26 cellular contexts compared by ENCODE assay signal in the genomic region with DNA sequence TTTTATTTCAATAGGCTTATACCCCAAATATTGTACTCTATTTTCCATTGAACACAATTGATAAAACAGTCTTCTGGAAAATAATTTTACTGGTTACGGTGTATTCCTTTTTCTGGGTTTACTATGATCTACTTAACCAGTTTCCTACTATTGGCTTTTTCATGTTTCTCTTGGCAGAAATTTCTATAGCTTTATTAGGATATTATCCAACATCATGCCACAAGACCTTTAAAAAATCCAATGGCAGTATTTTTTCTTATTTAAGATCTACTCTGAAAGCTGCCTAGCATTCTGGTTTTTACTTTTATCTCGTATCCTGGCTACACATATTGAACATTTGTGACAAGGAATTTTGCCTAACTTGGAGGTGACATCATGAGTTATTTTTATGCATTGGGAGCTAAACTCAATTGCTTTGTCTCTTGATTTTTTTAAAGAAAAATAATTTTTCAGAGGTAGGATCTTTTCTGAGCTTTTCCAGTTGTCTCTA. TPM values are rescaled to one million over a fixed set of nuclear protein-coding genes. Genes with fewer than 3 reads are reported as not detected.
DNase-seq lines count a peak whose midpoint lies in the region; ATAC-seq, FAIRE-seq and TF ChIP-seq lines count a peak whose summit lies in the region.
"Had no signal": no experiment of that assay in that cellular context is flagged by ENCODE, and none has a peak within 500 bp of the region (broad histone marks: within the 10 kb centered on the region; RNA-seq: fewer than 3 reads in every experiment).

No MANE protein-coding gene starts in this region.

- H3K9me3 Mint-ChIP-seq in stimulated activated effector memory CD8-positive, alpha-beta T cell treated with anti-CD3 and anti-CD28 coated beads, Interleukin-12 subunit alpha, Interleukin-12 subunit beta, amount 100 ng/mL, for 72 hours = no peaks in the 10 kb centered on the region
- H3K9me3 Mint-ChIP-seq: CD4-positive, alpha-beta memory T cell had no signal

- no peak overlapping the region for H3K4me3 Mint-ChIP-seq in stimulated activated effector memory CD8-positive, alpha-beta T cell treated with anti-CD3 and anti-CD28 coated beads, Interleukin-12 subunit alpha, Interleukin-12 subunit beta, amount 100 ng/mL, for 72 hours
- H3K4me3 Mint-ChIP-seq: CD4-positive, alpha-beta memory T cell had no signal

- DNase-seq in EH (ENCODE audit: low read depth) (peak; percentile 45), cerebellar cortex (ENCODE audit: low spot score) (peak; percentile 29), fibroblast of the aortic adventitia (ENCODE audit: low read depth) (peak; percentile 40), cortex of kidney (lab: John Stamatoyannopoulos, UW) (no peak), transverse colon (no peak), GM19239 (ENCODE audit: insufficient read length, low spot score) (no peak)
- DNase-seq in stimulated activated effector memory CD8-positive, alpha-beta T cell treated with anti-CD3 and anti-CD28 coated beads, Interleukin-12 subunit alpha, Interleukin-12 subunit beta, amount 100 ng/mL, for 72 hours (ENCODE audit: low spot score in 2 of 2) = no peak
- DNase-seq: 8988T; ACHN; CD4-positive, alpha-beta memory T cell; COR-L47; DMS53; NCI-H1092; NCI-H1417 treated with DMSO at 0.1 percent for 48 hours; NCI-H1694 treated with DMSO at 0.1 percent for 48 hours; NCI-H2081; NCI-H2227 treated with DMSO at 0.1 percent for 48 hours; NCI-H526 treated with DMSO at 0.1 percent for 48 hours; SHP77 had no signal

- H3K36me3 ChIP-seq in transverse colon = peaks cover 0 to 24% (median 7%) of the 10 kb centered on the region in 4 donors

- ATAC-seq in stimulated activated effector memory CD8-positive, alpha-beta T cell treated with anti-CD3 and anti-CD28 coated beads, Interleukin-12 subunit alpha, Interleukin-12 subunit beta, amount 100 ng/mL, for 72 hours = no peak
- ATAC-seq in HG02885 (IDR thresholded peaks at IDR 0.05; ENCODE audit: poor library complexity, unreplicated experiment) = no peak
- ATAC-seq: HCT116, Panc1 had no signal

- no peak for TF ChIP-seq POLR2A in transverse colon (IDR thresholded peaks at IDR 0.05)

- H3K27me3 ChIP-seq in transverse colon = no peaks in the 10 kb centered on the region
- H3K27me3 ChIP-seq: BLaER1 treated with 17β-estradiol and CSF1 and Interleukin-3, amounts not matched to agents 10 nM and 100 nM had no signal

- intact Hi-C loops in transverse colon (cut with DNase I; ENCODE audit: low total_unique reads) = no loop called here

- H3K4me3 ChIP-seq in fibroblast of the aortic adventitia (ENCODE audit: low read depth, low read length) = no peak overlapping the region
- no peak overlapping the region for H3K4me3 ChIP-seq in transverse colon
- H3K4me3 ChIP-seq: BLaER1 treated with 17β-estradiol and CSF1 and Interleukin-3, amounts not matched to agents 10 nM and 100 nM had no signal

- WGBS in transverse colon (ENCODE audit: low coverage in 1 of 2), 2 donors = 89 to 91% methylated on average over 2 of the region's 2 CpGs

- TF ChIP-seq EP300 in transverse colon (IDR thresholded peaks at IDR 0.05; ENCODE audit: low read depth) = no peak

- H3K9me3 ChIP-seq in transverse colon = no peaks in the 10 kb centered on the region
- H3K9me3 ChIP-seq: BLaER1 treated with 17β-estradiol and CSF1 and Interleukin-3, amounts not matched to agents 10 nM and 100 nM had no signal

- H3K27ac ChIP-seq in transverse colon = no peak overlapping the region
- H3K27ac ChIP-seq: BLaER1 treated with 17β-estradiol and CSF1 and Interleukin-3, amounts not matched to agents 10 nM and 100 nM; HL-60; RWPE1 had no signal

- no peaks in the 10 kb centered on the region for H3K4me1 ChIP-seq in transverse colon

- peaks cover 7% of the 10 kb centered on the region for H3K4me1 Mint-ChIP-seq in stimulated activated effector memory CD8-positive, alpha-beta T cell treated with anti-CD3 and anti-CD28 coated beads, Interleukin-12 subunit alpha, Interleukin-12 subunit beta, amount 100 ng/mL, for 72 hours

- in situ Hi-C loops in transverse colon (cut with MboI; ENCODE audit: low pct_ligation_motif_present in 1 of 4, low pct_unique_long_range_greater_than_20kb in 1 of 4, low sequenced_read_pairs in 3 of 4) = loop anchor here in 2 of 4 donors (10.0 to 25.0 kb wide), 2 partner anchors 313 to 521 kb away; no protein-coding TSS in a partner anchor

- peak overlapping the region; percentile 32 for H3K27ac Mint-ChIP-seq in stimulated activated effector memory CD8-positive, alpha-beta T cell treated with anti-CD3 and anti-CD28 coated beads, Interleukin-12 subunit alpha, Interleukin-12 subunit beta, amount 100 ng/mL, for 72 hours

- no peak for FAIRE-seq in GM19239 (lab: Jason Lieb, UNC)
- FAIRE-seq: G401.6 had no signal

- peaks cover 80% of the 10 kb centered on the region for H3K36me3 Mint-ChIP-seq in stimulated activated effector memory CD8-positive, alpha-beta T cell treated with anti-CD3 and anti-CD28 coated beads, Interleukin-12 subunit alpha, Interleukin-12 subunit beta, amount 100 ng/mL, for 72 hours

- TF ChIP-seq CTCF in fibroblast of the aortic adventitia (IDR thresholded peaks at IDR 0.05; ENCODE audit: insufficient read depth, low read length) (no peak), transverse colon (IDR thresholded peaks at IDR 0.05) (no peak)

RNA-seq across cellular contexts. Expression of gene SLC9A8, which starts 45.5 kb away (rescaled TPM):
- total RNA-seq in fibroblast of the aortic adventitia (ENCODE audit: low replicate concordance) (2.9 and 10.5 TPM in 2 replicates), transverse colon (10 to 100 TPM in 3 of 4 donors, 1 to 10 TPM in 1; 9.0 to 31.0 (median 16.6) TPM)

RNA-seq across cellular contexts. Expression of gene SPATA2, which starts 57.2 kb away (rescaled TPM):
- 1.5 and 3.4 TPM in 2 replicates for total RNA-seq in fibroblast of the aortic adventitia (ENCODE audit: low replicate concordance)
- total RNA-seq in transverse colon = 10 to 100 TPM in 3 of 4 donors, 1 to 10 TPM in 1; 4.0 to 40.0 (median 17.2) TPM

Comparison
In these comparisons a context has a peak if more than half of its experiments do, and no peak if none do; other contexts are left out.
1. DNase-seq: peak in EH (single experiment), cerebellar cortex (single experiment) and fibroblast of the aortic adventitia (single experiment); none in stimulated activated effector memory CD8-positive, alpha-beta T cell treated with anti-CD3 and anti-CD28 coated beads, Interleukin-12 subunit alpha, Interleukin-12 subunit beta, amount 100 ng/mL, for 72 hours (0 of 2), cortex of kidney (single experiment), transverse colon (single experiment) and GM19239 (single experiment).